Comparison of ENCODE assay signal across 1 cellular context in the genomic region with DNA sequence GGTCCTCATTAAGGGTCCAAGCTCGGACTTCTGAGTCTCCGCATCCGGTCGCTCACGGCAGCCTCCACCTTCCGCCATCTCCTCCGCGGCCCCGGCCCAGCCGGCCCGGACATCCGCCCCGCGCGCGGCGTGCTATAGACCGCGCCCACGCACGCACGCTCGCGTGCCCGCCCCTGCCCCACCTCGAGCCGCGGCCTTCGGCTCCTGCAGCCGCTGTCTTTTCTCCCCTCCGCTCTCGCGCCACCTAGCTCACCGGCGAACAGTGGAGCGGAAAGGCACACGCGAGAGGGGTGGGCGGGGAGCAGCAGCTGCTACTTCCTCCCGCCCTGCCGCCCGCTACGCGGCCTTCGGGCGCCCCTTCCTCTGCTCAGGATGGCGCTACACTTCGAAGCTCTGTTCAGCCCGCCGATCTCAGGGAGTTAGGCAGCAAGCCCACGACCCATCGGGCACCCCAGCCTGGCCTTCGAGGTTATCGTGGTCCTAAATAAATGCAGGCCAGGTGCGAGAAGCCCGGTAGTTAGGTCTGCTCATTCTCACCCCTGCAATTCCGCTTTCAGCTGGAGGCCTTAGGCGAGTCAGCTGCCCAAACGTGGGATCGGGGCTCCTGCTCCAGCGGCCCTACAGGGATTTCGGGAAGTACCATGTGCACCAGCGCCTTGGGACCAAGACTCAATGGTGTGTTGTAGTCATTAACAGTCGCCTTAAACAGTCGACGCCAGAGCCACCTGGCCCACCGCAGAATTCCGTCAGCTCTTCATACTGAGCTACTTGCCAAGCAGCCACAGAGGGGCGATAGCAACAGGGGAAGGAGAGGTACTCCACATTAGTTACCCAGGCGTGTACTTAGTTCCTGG.
A peak's percentile ranks its signal among the peaks of the same experiment; 100 is the strongest.
TF ChIP-seq lines count a peak whose summit lies in the region.

A gene with protein sequence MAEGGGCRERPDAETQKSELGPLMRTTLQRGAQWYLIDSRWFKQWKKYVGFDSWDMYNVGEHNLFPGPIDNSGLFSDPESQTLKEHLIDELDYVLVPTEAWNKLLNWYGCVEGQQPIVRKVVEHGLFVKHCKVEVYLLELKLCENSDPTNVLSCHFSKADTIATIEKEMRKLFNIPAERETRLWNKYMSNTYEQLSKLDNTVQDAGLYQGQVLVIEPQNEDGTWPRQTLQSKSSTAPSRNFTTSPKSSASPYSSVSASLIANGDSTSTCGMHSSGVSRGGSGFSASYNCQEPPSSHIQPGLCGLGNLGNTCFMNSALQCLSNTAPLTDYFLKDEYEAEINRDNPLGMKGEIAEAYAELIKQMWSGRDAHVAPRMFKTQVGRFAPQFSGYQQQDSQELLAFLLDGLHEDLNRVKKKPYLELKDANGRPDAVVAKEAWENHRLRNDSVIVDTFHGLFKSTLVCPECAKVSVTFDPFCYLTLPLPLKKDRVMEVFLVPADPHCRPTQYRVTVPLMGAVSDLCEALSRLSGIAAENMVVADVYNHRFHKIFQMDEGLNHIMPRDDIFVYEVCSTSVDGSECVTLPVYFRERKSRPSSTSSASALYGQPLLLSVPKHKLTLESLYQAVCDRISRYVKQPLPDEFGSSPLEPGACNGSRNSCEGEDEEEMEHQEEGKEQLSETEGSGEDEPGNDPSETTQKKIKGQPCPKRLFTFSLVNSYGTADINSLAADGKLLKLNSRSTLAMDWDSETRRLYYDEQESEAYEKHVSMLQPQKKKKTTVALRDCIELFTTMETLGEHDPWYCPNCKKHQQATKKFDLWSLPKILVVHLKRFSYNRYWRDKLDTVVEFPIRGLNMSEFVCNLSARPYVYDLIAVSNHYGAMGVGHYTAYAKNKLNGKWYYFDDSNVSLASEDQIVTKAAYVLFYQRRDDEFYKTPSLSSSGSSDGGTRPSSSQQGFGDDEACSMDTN (minus strand): TSS at position 107 of the 854 bp plus-strand sequence. CDS start 29 bp downstream, at position 78.

TF ChIP-seq in H1, 55 proteins besides CTCF, POLR2A, EP300 and RAD21 (continued from another document):
- TF ChIP-seq TCF12 (IDR thresholded peaks at IDR 0.05; ENCODE audit: low read depth, low read length) (0 out of 2 replicates have a peak, but pooled peaks have one; percentile 34), NANOG (IDR thresholded peaks at IDR 0.05; ENCODE audit: insufficient read depth, low read depth, low read length, poor library complexity, severe bottlenecking) (peak; percentile 10), SP1 (IDR thresholded peaks at IDR 0.05; ENCODE audit: low read depth, low read length) (no peak), RNF2 (IDR thresholded peaks at IDR 0.05; ENCODE audit: borderline replicate concordance, low read depth, low read length, missing control alignments, poor library complexity, severe bottlenecking) (no peak), SIRT6 (IDR thresholded peaks at IDR 0.05; ENCODE audit: low read length) (no peak), EGR1 (IDR thresholded peaks at IDR 0.05; ENCODE audit: borderline replicate concordance, low read depth, low read length) (peak; percentile 72; the same call in 1 of the 2 replicates), POU5F1 (IDR thresholded peaks at IDR 0.05; ENCODE audit: low read depth, low read length) (no peak), SAP30 (IDR thresholded peaks at IDR 0.05; ENCODE audit: insufficient read depth, insufficient replicate concordance, low read length) (no peak), BCL11A (IDR thresholded peaks at IDR 0.05; ENCODE audit: low read depth in 2 of 2, low read length in 2 of 2) (no peak), CTBP2 (IDR thresholded peaks at IDR 0.05; ENCODE audit: borderline replicate concordance, insufficient read depth, insufficient read length, low read length) (no peak), TAF1 (IDR thresholded peaks at IDR 0.05; ENCODE audit: low read depth, low read length) (peak; percentile 69), BACH1 (IDR thresholded peaks at IDR 0.05; ENCODE audit: low read length) (peak; percentile 73)
